Comparison of ENCODE assay signal across 19 cellular contexts in the genomic region with DNA sequence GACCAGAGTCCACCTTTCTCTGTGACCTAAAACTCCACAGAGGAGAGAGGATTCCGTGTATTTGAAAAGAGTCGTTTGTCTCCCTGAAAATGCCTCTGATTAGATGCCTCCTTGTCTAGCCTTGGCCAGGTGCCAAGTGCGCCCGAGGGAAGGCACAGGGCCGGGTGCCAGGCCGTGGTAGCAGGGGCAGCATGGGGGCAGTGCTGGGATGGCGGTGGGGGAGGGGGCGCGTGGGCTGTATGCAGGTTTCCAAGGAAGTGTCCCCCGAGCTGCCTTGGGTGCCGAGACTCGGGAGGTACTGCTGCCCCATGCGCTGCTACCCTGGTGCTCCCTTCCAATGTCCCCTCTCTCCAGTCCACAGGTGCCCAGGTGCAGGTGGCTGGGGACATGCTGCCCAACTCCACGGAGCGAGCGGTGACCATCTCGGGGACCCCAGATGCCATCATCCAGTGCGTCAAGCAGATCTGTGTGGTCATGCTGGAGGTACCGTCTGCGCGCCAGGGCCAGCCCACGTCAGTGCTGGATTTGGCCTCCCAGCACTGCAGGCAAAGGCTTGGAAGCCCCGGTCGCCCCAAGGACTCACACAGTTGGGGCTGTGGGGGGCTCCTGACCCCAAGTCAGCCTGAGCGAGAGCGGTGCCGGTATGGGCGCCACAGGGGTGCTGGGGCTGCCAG.
DNase-seq lines count a peak whose midpoint lies in the region; ATAC-seq and TF ChIP-seq lines count a peak whose summit lies in the region.
"Had no signal": no experiment of that assay in that cellular context is flagged by ENCODE, and none has a peak within 500 bp of the region (broad histone marks: within the 10 kb centered on the region; RNA-seq: fewer than 3 reads in every experiment).

No MANE protein-coding gene starts in this region.

- H3K27me3 ChIP-seq in lower lobe of right lung (ENCODE audit: low read depth) = no peaks in the 10 kb centered on the region
- H3K27me3 ChIP-seq in foreskin keratinocyte = no peaks in the 10 kb centered on the region
- H3K27me3 ChIP-seq: body of pancreas, hepatocyte, tibial nerve had no signal

- in situ Hi-C loops in G401 (cut with HindIII; ENCODE audit: low sequenced_read_pairs) = no loop called here

- H3K9me3 Mint-ChIP-seq in mesothelial cell of epicardium = no peaks in the 10 kb centered on the region
- H3K9me3 Mint-ChIP-seq: activated CD4-positive, alpha-beta T cell treated with anti-CD3 and anti-CD28 coated beads, Interleukin-2, amount 10 ng/mL, durations not matched to agents 24 days and 14 days; activated naive CD4-positive, alpha-beta T cell treated with anti-CD3 and anti-CD28 coated beads, Interleukin-2, amount 50 U/mL, for 24 hours; IgD-negative memory B cell had no signal

- H3K4me1 Mint-ChIP-seq in mesothelial cell of epicardium = peaks cover 20% of the 10 kb centered on the region
- H3K4me1 Mint-ChIP-seq: activated CD4-positive, alpha-beta T cell treated with anti-CD3 and anti-CD28 coated beads, Interleukin-2, amount 10 ng/mL, durations not matched to agents 24 days and 14 days; IgD-negative memory B cell had no signal

- POLR2A ChIA-PET in RWPE1 (lab: Yijun Ruan, JAX; ENCODE audit: low non-redundant PET) = no interaction called here

- H3K4me3 ChIP-seq in lower lobe of right lung = no peak overlapping the region
- H3K4me3 ChIP-seq: body of pancreas, esophagus muscularis mucosa, hepatocyte, tibial nerve had no signal

- intact Hi-C loops in lower lobe of right lung (cut with DNase I) = no loop called here

- no peak overlapping the region for H3K27ac ChIP-seq in RWPE1
- no peak overlapping the region for H3K27ac ChIP-seq in lower lobe of right lung
- no peak overlapping the region for H3K27ac ChIP-seq in foreskin keratinocyte
- H3K27ac ChIP-seq: body of pancreas, esophagus muscularis mucosa, hepatocyte, tibial nerve had no signal

- CTCF ChIA-PET in RWPE1 (lab: Yijun Ruan, JAX) = no interaction called here

- no peak overlapping the region for H3K4me3 Mint-ChIP-seq in mesothelial cell of epicardium
- H3K4me3 Mint-ChIP-seq: activated CD4-positive, alpha-beta T cell treated with anti-CD3 and anti-CD28 coated beads, Interleukin-2, amount 10 ng/mL, durations not matched to agents 24 days and 14 days; activated naive CD4-positive, alpha-beta T cell treated with anti-CD3 and anti-CD28 coated beads, Interleukin-2, amount 50 U/mL, for 24 hours; IgD-negative memory B cell had no signal

- ATAC-seq in lower lobe of right lung (no peak), foreskin keratinocyte (no peak), HG03175 (IDR thresholded peaks at IDR 0.05; ENCODE audit: unreplicated experiment) (no peak)
- ATAC-seq: body of pancreas had no signal

- H3K4me1 ChIP-seq in lower lobe of right lung (no peaks in the 10 kb centered on the region), foreskin keratinocyte (no peaks in the 10 kb centered on the region)
- H3K4me1 ChIP-seq: body of pancreas had no signal

- H3K27me3 Mint-ChIP-seq in mesothelial cell of epicardium (ENCODE audit: low read depth) = no peaks in the 10 kb centered on the region
- H3K27me3 Mint-ChIP-seq: activated CD4-positive, alpha-beta T cell treated with anti-CD3 and anti-CD28 coated beads, Interleukin-2, amount 10 ng/mL, durations not matched to agents 24 days and 14 days; activated naive CD4-positive, alpha-beta T cell treated with anti-CD3 and anti-CD28 coated beads, Interleukin-2, amount 50 U/mL, for 24 hours; IgD-negative memory B cell had no signal

- no peaks in the 10 kb centered on the region for H3K9me3 ChIP-seq in lower lobe of right lung
- H3K9me3 ChIP-seq: body of pancreas, esophagus muscularis mucosa, tibial nerve had no signal

- peaks cover 1% of the 10 kb centered on the region for H3K36me3 Mint-ChIP-seq in mesothelial cell of epicardium
- H3K36me3 Mint-ChIP-seq: activated naive CD4-positive, alpha-beta T cell treated with anti-CD3 and anti-CD28 coated beads, Interleukin-2, amount 50 U/mL, for 24 hours; IgD-negative memory B cell had no signal

- TF ChIP-seq CTCF in RWPE1 (conservative IDR thresholded peaks at IDR 0.05; ENCODE audit: low read depth) = no peak
- no peak for TF ChIP-seq CTCF in mesothelial cell of epicardium (IDR thresholded peaks at IDR 0.05; ENCODE audit: unreplicated experiment)
- no peak for TF ChIP-seq CTCF in lower lobe of right lung (IDR thresholded peaks at IDR 0.05)
- TF ChIP-seq CTCF in foreskin keratinocyte (conservative IDR thresholded peaks at IDR 0.05) = no peak

- DNase-seq in COLO829 (ENCODE audit: low spot score) (peak; percentile 86), G401 (ENCODE audit: low spot score) (peak; percentile 52), RWPE1 (ENCODE audit: low spot score) (peak; percentile 21), mesothelial cell of epicardium (ENCODE audit: low spot score in 2 of 2, unreplicated experiment in 2 of 2) (no peak), lower lobe of right lung (no peak), foreskin keratinocyte (no peak)
- DNase-seq: activated CD4-positive, alpha-beta T cell treated with anti-CD3 and anti-CD28 coated beads, Interleukin-2, amount 10 ng/mL, durations not matched to agents 24 days and 14 days; body of pancreas; kidney glomerular epithelial cell; NCI-H1048; NCI-H446 treated with DMSO at 0.1 percent for 48 hours; occipital lobe; small intestine had no signal

- peak overlapping the region; percentile 40 for H3K27ac Mint-ChIP-seq in mesothelial cell of epicardium
- H3K27ac Mint-ChIP-seq: activated CD4-positive, alpha-beta T cell treated with anti-CD3 and anti-CD28 coated beads, Interleukin-2, amount 10 ng/mL, durations not matched to agents 24 days and 14 days; activated naive CD4-positive, alpha-beta T cell treated with anti-CD3 and anti-CD28 coated beads, Interleukin-2, amount 50 U/mL, for 24 hours; IgD-negative memory B cell had no signal

- H3K36me3 ChIP-seq in lower lobe of right lung = no peaks in the 10 kb centered on the region
- H3K36me3 ChIP-seq: esophagus muscularis mucosa had no signal

Comparison
In these comparisons a context has a peak if more than half of its experiments do, and no peak if none do; other contexts are left out.
1. DNase-seq: peak in COLO829 (single experiment), G401 (single experiment) and RWPE1 (single experiment); none in mesothelial cell of epicardium (0 of 2), lower lobe of right lung (single experiment) and foreskin keratinocyte (0 of 2).